In the genomic region with DNA sequence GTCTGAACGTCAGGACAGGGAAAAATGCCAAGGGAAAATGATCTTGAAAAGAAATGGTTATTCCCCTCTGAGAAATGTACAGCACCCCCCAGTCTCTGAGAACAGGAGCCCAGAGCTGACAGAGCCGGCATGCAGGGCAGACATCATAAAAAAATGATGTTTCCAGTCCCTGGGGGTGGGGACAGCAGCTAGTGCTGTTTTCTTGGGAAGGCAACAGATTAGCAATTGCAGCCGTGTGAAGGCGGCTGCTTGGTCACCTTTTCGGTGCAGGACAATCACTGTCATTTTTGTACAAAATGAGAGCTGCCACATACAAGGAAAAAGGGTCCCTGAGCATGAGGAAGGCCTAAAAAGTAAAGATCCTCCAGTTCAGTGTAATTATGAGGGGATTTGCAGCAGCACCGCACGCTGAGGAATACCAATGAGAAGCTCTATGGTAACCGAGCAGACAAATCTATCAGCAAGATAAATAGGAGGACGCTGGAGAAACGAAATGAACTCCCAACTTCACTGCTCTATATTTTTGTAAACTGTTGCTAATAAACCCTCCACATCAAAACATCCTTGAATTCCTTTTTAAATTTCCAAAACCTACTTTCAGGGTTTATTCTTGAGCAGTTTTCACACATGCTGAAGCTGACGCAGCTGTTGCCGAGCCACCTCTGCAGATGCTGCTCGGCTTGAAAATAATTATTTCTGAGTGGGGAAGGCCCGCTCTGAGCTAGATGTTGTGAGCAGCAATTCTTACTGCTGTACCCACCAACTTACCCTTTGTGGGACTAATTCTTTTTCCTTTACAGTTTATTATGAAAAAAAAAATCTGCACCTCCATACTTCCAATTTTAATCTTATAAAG, we compare ENCODE assay signal across 1 cellular context.
TF ChIP-seq lines count a peak whose summit lies in the region.

No MANE protein-coding gene starts in this region.

TF ChIP-seq in HEK293T, 16 proteins besides CTCF, POLR2A, EP300 and RAD21 (continued from another document):
- no peak for TF ChIP-seq CTBP1 (IDR thresholded peaks at IDR 0.05; ENCODE audit: borderline replicate concordance)
- no peak for TF ChIP-seq SUZ12 (IDR thresholded peaks at IDR 0.05)
- no peak for TF ChIP-seq NFRKB (IDR thresholded peaks at IDR 0.05)
- TF ChIP-seq SP1 (IDR thresholded peaks at IDR 0.05), result no peak
- TF ChIP-seq TARDBP (IDR thresholded peaks at IDR 0.05), result no peak
- TF ChIP-seq FOXA1 (IDR thresholded peaks at IDR 0.05), result no peak
- TF ChIP-seq FOXM1 (IDR thresholded peaks at IDR 0.05; ENCODE audit: borderline replicate concordance), result no peak
- TF ChIP-seq FOXK2 (IDR thresholded peaks at IDR 0.05), result no peak
